ENCODE assay signal across 11 cellular contexts in the genomic region with DNA sequence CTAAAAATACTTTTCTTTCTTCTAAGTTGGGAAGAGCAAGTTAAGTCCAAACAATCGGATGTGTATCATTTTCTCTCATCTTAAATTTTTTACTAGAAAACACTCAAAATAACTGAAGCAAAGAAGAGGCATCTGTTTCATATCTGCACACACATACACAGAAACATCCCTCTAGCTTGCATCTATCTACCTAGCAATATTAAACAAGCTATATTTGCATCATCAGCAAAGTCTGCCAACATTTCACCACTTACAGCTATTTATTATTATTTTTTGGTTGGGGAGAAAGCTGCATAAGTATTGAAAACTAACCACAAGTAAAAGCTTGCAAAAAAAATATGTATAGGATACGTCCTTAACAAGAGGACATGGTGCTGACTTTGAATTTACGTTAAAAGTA. TPM values are rescaled to one million over a fixed set of nuclear protein-coding genes. Genes with fewer than 3 reads are reported as not detected.
DNase-seq lines count a peak whose midpoint lies in the region; ATAC-seq and TF ChIP-seq lines count a peak whose summit lies in the region.
"Had no signal": no experiment of that assay in that cellular context is flagged by ENCODE, and none has a peak within 500 bp of the region (broad histone marks: within the 10 kb centered on the region; RNA-seq: fewer than 3 reads in every experiment).

No MANE protein-coding gene starts in this region.

- H3K79me1 ChIP-seq in mesenchymal stem cell (replicated peaks; ENCODE audit: low read length, poor library complexity, severe bottlenecking) = peaks cover 4% of the 10 kb centered on the region

- H2BK12ac ChIP-seq in mesenchymal stem cell (ENCODE audit: low read length in 2 of 2) = no peak overlapping the region

- H3K4me2 ChIP-seq in mammary epithelial cell (ENCODE audit: insufficient read depth, low read depth, low read length) (peak overlapping the region; percentile 94), mesenchymal stem cell (ENCODE audit: low read length, poor library complexity, severe bottlenecking) (peak overlapping the region; percentile 55)

- intact Hi-C loops in heart left ventricle (cut with DNase I) (loop anchor here in 9 of 10 donors (2.0 to 10.0 kb wide), 11 partner anchors 41 to 359 kb away; partner anchors contain the start of genes PDCD10 (in 1 of the 9) and SERPINI1 (in 1 of the 9)), left ventricle myocardium superior (cut with micrococcal nuclease) (loop anchor here (1.0 to 5.0 kb wide), 2 partner anchors 46 to 72 kb away; no protein-coding TSS in a partner anchor), mammary epithelial cell (cut with micrococcal nuclease) (loop anchor here (2.0 to 10.0 kb wide), 2 partner anchors 15 to 359 kb away; partner anchors contain the start of genes PDCD10 and SERPINI1)

- no peaks in the 10 kb centered on the region for H3K36me3 ChIP-seq in heart left ventricle
- H3K36me3 ChIP-seq in mammary epithelial cell (ENCODE audit: insufficient read depth, low read length) = no peaks in the 10 kb centered on the region
- no peaks in the 10 kb centered on the region for H3K36me3 ChIP-seq in mesenchymal stem cell (ENCODE audit: control insufficient read depth in 1 of 2, insufficient read depth in 2 of 2, low read depth in 1 of 2, low read length in 2 of 2)
- no peaks in the 10 kb centered on the region for H3K36me3 ChIP-seq in upper lobe of left lung

- H2BK15ac ChIP-seq in mesenchymal stem cell (ENCODE audit: low read depth, poor library complexity, severe bottlenecking) = no peak overlapping the region

- H3K9me3 ChIP-seq in heart left ventricle (no peaks in the 10 kb centered on the region), mammary epithelial cell (replicated peaks; ENCODE audit: insufficient read depth, low read length) (no peaks in the 10 kb centered on the region), mesenchymal stem cell (ENCODE audit: control insufficient read depth, low read length) (no peaks in the 10 kb centered on the region), upper lobe of left lung (no peaks in the 10 kb centered on the region)

- dilution Hi-C loops in mammary epithelial cell (cut with HindIII; ENCODE audit: low sequenced_read_pairs) = no loop called here

- H3K27me3 ChIP-seq in heart left ventricle (no peaks in the 10 kb centered on the region), mammary epithelial cell (ENCODE audit: insufficient read depth, low read length) (no peaks in the 10 kb centered on the region), mesenchymal stem cell (ENCODE audit: control insufficient read depth in 1 of 2, insufficient read depth in 1 of 2, low read length in 2 of 2) (no peaks in the 10 kb centered on the region), upper lobe of left lung (no peaks in the 10 kb centered on the region)

- no peak overlapping the region for H2AK5ac ChIP-seq in mesenchymal stem cell (ENCODE audit: low read length, severe bottlenecking)

- H4K20me1 ChIP-seq in mammary epithelial cell (ENCODE audit: insufficient read depth, low read length) = no peaks in the 10 kb centered on the region

- H2BK5ac ChIP-seq in mesenchymal stem cell (ENCODE audit: low read depth, low read length, poor library complexity, severe bottlenecking) = no peak overlapping the region

- no peak for TF ChIP-seq EP300 in upper lobe of left lung (IDR thresholded peaks at IDR 0.05)

- H4K91ac ChIP-seq in mesenchymal stem cell (ENCODE audit: low read length) = no peak overlapping the region

- in situ Hi-C loops in mammary epithelial cell (cut with MboI; ENCODE audit: low sequenced_read_pairs in 2 of 2) = no loop called here

- H3K23ac ChIP-seq in mesenchymal stem cell (ENCODE audit: low read length in 2 of 2) = no peak overlapping the region

- H3K9ac ChIP-seq in mammary epithelial cell (ENCODE audit: insufficient read depth, low read length) (peak overlapping the region; percentile 66), mesenchymal stem cell (ENCODE audit: low read length) (peak overlapping the region; percentile 90)

- BruUV-seq in mammary epithelial cell (replicated peaks; lab: Mats Ljungman, UMichigan) = no TSS peak

- H3K18ac ChIP-seq in mesenchymal stem cell (ENCODE audit: low read depth in 1 of 2, low read length in 2 of 2) = no peak overlapping the region

- TF ChIP-seq POLR2A in heart left ventricle (IDR thresholded peaks at IDR 0.05) (no peak), upper lobe of left lung (IDR thresholded peaks at IDR 0.05) (no peak)

- H3K27ac ChIP-seq in heart left ventricle (peak overlapping the region in 11 of 12 donors; percentile 92 to 99 (median 97)), mammary epithelial cell (ENCODE audit: insufficient read depth, low read depth, low read length) (peak overlapping the region; percentile 82), mesenchymal stem cell (ENCODE audit: low read length, poor library complexity, severe bottlenecking) (no peak overlapping the region), upper lobe of left lung (peak overlapping the region in 1 of 4 donors; percentile 91)

- no peak overlapping the region for H3K4ac ChIP-seq in mesenchymal stem cell (ENCODE audit: low read depth in 1 of 2, low read length in 2 of 2)

- DNase-seq in heart left ventricle (no peak), left ventricle myocardium superior (no peak), mammary epithelial cell (no peak), mesenchymal stem cell (no peak), upper lobe of left lung (no peak), foreskin melanocyte (no peak), NCI-H510A treated with DMSO at 0.1 percent for 48 hours (lab: John Stamatoyannopoulos, UW) (no peak)
- DNase-seq: activated CD4-positive, CD25-positive, alpha-beta regulatory T cell treated with anti-CD3 and anti-CD28 coated beads, Interleukin-2, amount 50 U/mL, for 72 hours; anterior cingulate cortex; NCI-H226 had no signal

- peak overlapping the region; percentile 50 to 93 (median 80) for H3K4me3 ChIP-seq in heart left ventricle
- H3K4me3 ChIP-seq in mammary epithelial cell (replicated peaks in 1 of 3; ENCODE audit: insufficient read depth in 1 of 3, low read depth in 2 of 3, low read length in 3 of 3) = peak overlapping the region; percentile 7 to 88 (median 75)
- H3K4me3 ChIP-seq in mesenchymal stem cell (ENCODE audit: insufficient read depth in 1 of 2, low read depth in 1 of 2, low read length in 2 of 2) = peak overlapping the region in 1 of 2 experiments; percentile 99
- H3K4me3 ChIP-seq in upper lobe of left lung = peak overlapping the region in 3 of 4 donors; percentile 62 to 91 (median 89)

- no peak overlapping the region for H3K14ac ChIP-seq in mesenchymal stem cell (ENCODE audit: low read length in 2 of 2)

- no peak for ATAC-seq in heart left ventricle
- no peak for ATAC-seq in left ventricle myocardium superior
- ATAC-seq in upper lobe of left lung (ENCODE audit: low FRiP score in 2 of 2) = no peak
- no peak for ATAC-seq in HG03378 (IDR thresholded peaks at IDR 0.05; ENCODE audit: unreplicated experiment)

- H2BK120ac ChIP-seq in mesenchymal stem cell (ENCODE audit: low read depth, low read length) = no peak overlapping the region

- WGBS in heart left ventricle, 4 donors = 28 to 42% (median 38%) methylated on average over 3 of the region's 3 CpGs
- 61% methylated on average over 3 of the region's 3 CpGs for WGBS in mammary epithelial cell (ENCODE audit: low coverage, missing lambda C conversion rate)
- WGBS in mesenchymal stem cell = 50% methylated on average over 1 of the region's 3 CpGs
- WGBS in upper lobe of left lung, 2 donors = 48 to 60% methylated on average over 3 of the region's 3 CpGs

- H3K4me1 ChIP-seq in heart left ventricle (peaks cover 0 to 64% (median 46%) of the 10 kb centered on the region in 12 donors), mammary epithelial cell (ENCODE audit: insufficient read depth, low read length) (peaks cover 16% of the 10 kb centered on the region), mesenchymal stem cell (ENCODE audit: control insufficient read depth, insufficient read depth, low read depth, low read length) (peaks cover 1% of the 10 kb centered on the region), upper lobe of left lung (peaks cover 25 to 45% (median 40%) of the 10 kb centered on the region in 4 donors)

- peaks cover 64% of the 10 kb centered on the region for H3K79me2 ChIP-seq in mammary epithelial cell (ENCODE audit: insufficient read depth, low read length)

- H4K8ac ChIP-seq in mesenchymal stem cell (ENCODE audit: low read length) = no peak overlapping the region

- no peak for TF ChIP-seq CTCF in heart left ventricle (IDR thresholded peaks at IDR 0.05)
- no peak for TF ChIP-seq CTCF in mammary epithelial cell (conservative IDR thresholded peaks at IDR 0.05 in 1 of 2, IDR thresholded peaks at IDR 0.05 in 1 of 2; ENCODE audit: extremely low read depth in 1 of 2, insufficient read depth in 1 of 2, low read depth in 1 of 2, low read length in 2 of 2)
- no peak for TF ChIP-seq CTCF in upper lobe of left lung (IDR thresholded peaks at IDR 0.05)

- H2AFZ ChIP-seq in mammary epithelial cell (ENCODE audit: low read depth, low read length) (no peak overlapping the region), mesenchymal stem cell (ENCODE audit: low read depth, low read length) (no peak overlapping the region)

- CTCF ChIA-PET in mammary epithelial cell (lab: Charles Lee; ENCODE audit: low non-redundant PET) = no interaction called here

RNA-seq across cellular contexts. Expression of gene GOLIM4, which starts 1.9 kb away (rescaled TPM):
- total RNA-seq in heart left ventricle = 100 to 1,000 TPM in 1 of 9 donors, 10 to 100 TPM in 8; 61.7 to 106 (median 66.3) TPM
- polyA plus RNA-seq in heart left ventricle = 10 to 100 TPM; 31.5 to 43.2 TPM
- 63.2 TPM for total RNA-seq in left ventricle myocardium superior
- total RNA-seq in mammary epithelial cell = 10 to 100 TPM; 31.4 to 31.7 TPM
- polyA plus RNA-seq in mammary epithelial cell = 23.1 TPM
- 21.3 TPM for polyA minus RNA-seq in mammary epithelial cell
- polyA plus RNA-seq in mesenchymal stem cell (2013, experiment 1 of 2) = 62.8 TPM
- 61.7 TPM for polyA plus RNA-seq in mesenchymal stem cell (2013, experiment 2 of 2)
- total RNA-seq in upper lobe of left lung = 10 to 100 TPM; 34.6 to 79.1 (median 43.6) TPM
